Comparison of ENCODE assay signal across 8 cellular contexts in the genomic region with DNA sequence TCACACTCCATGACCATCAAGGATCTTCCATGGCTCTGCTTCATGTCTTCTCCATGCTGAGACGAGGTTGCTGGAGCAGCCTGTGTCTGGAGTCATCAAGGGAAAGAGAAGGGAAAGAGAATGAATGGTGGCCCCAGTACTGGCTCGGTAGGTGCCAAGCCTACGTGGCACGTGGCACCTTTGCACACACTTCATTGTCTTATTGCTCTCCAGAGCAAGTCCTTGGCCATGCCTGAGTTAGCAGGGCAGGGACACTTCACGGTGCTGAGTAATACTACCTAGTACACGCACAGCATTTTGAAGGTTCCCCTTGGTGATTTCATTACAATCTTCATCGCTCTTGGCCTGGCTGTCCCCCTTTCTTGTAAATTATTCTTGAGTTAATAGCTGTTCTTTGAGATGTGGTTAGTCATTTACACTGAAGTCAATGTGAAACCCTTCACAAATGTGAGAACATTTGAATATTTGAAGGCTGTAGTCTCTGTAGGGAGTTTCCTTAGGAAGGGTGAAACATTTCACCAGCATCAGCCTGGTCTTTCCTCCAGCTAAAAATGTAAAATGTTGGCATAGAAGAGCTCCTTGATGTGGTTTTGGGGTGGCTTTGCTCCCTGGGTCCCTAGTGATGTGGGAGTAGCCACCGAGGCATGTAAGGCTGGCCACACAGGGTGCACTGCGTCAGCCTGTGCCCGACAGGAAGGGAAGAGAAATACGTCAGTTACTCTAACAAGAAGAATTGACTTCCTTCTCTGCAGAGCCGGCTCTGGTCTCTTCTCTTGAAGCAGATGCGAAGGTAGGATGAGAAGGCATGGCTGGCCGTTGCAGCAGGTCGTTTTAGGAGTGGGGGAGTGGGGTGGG. TPM values are rescaled to one million over a fixed set of nuclear protein-coding genes. Genes with fewer than 3 reads are reported as not detected.
A peak's percentile ranks its signal among the peaks of the same experiment; 100 is the strongest.
DNase-seq lines count a peak whose midpoint lies in the region; ATAC-seq, FAIRE-seq and TF ChIP-seq lines count a peak whose summit lies in the region.

A gene with protein sequence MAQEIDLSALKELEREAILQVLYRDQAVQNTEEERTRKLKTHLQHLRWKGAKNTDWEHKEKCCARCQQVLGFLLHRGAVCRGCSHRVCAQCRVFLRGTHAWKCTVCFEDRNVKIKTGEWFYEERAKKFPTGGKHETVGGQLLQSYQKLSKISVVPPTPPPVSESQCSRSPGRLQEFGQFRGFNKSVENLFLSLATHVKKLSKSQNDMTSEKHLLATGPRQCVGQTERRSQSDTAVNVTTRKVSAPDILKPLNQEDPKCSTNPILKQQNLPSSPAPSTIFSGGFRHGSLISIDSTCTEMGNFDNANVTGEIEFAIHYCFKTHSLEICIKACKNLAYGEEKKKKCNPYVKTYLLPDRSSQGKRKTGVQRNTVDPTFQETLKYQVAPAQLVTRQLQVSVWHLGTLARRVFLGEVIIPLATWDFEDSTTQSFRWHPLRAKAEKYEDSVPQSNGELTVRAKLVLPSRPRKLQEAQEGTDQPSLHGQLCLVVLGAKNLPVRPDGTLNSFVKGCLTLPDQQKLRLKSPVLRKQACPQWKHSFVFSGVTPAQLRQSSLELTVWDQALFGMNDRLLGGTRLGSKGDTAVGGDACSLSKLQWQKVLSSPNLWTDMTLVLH (plus strand): TSS at position 766 of the 855 bp plus-strand sequence. CDS start 13,215 bp downstream, outside the sequence.

- TF ChIP-seq CTCF in fibroblast of mammary gland (conservative IDR thresholded peaks at IDR 0.05; ENCODE audit: control insufficient read depth, insufficient read depth, low read depth, low read length) (no peak), D721Med (IDR thresholded peaks at IDR 0.05; ENCODE audit: insufficient read depth, missing control alignments) (no peak)

- no peak for TF ChIP-seq POLR2A in GM12891 (IDR thresholded peaks at IDR 0.05; ENCODE audit: low read depth, low read length)

- peak within 1 kb of the TSS; percentile 71 for H3K4me2 ChIP-seq in skeletal muscle satellite cell (ENCODE audit: low read length)

- H3K4me1 ChIP-seq in skeletal muscle satellite cell (ENCODE audit: control insufficient read depth, insufficient read depth, low read length): peaks cover 28% of the 10 kb centered on the region

- peak within 1 kb of the TSS; percentile 66 for H3K9ac ChIP-seq in skeletal muscle satellite cell (ENCODE audit: low read depth, low read length)

- H3K27me3 ChIP-seq in skeletal muscle satellite cell (ENCODE audit: control insufficient read depth, insufficient read depth, low read length): no peaks in the 10 kb centered on the region

- H3K9me3 ChIP-seq in skeletal muscle satellite cell (replicated peaks; ENCODE audit: low read length): no peaks in the 10 kb centered on the region

- H3K4me3 ChIP-seq in fibroblast of mammary gland (ENCODE audit: control insufficient read depth, low read depth, low read length) (no peak within 1 kb of the TSS), skeletal muscle satellite cell (ENCODE audit: low read length) (peak within 1 kb of the TSS; percentile 19)

- peak; percentile 87 for FAIRE-seq in GM12891 (lab: Jason Lieb, UNC)
- no peak for FAIRE-seq in D721Med (lab: Jason Lieb, UNC)

- no peak for DNase-seq in GM12891 (ENCODE audit: insufficient read length, low spot score)
- DNase-seq in NCI-H2029 treated with DMSO at 0.1 percent for 48 hours (lab: John Stamatoyannopoulos, UW): peak; percentile 74
- DNase-seq in activated CD8-positive, alpha-beta memory T cell treated with anti-CD3 and anti-CD28 coated beads for 48 hours (ENCODE audit: low read depth in 2 of 3, low spot score in 2 of 3): peak; percentile 42 to 74 (median 71)
- DNase-seq in fibroblast of mammary gland (ENCODE audit: low read depth): peak; percentile 58
- DNase-seq in NCI-H2227 treated with DMSO at 0.1 percent for 48 hours (lab: John Stamatoyannopoulos, UW): no peak
- DNase-seq in D721Med (ENCODE audit: insufficient read length, low spot score): no peak

- peak; percentile 58 for ATAC-seq in HG02571 (IDR thresholded peaks at IDR 0.05; ENCODE audit: unreplicated experiment)

- no peaks in the 10 kb centered on the region for H3K36me3 ChIP-seq in skeletal muscle satellite cell (ENCODE audit: insufficient read depth, low read length)

TF ChIP-seq in GM12891, 5 proteins besides CTCF, POLR2A, EP300 and RAD21:
- TF ChIP-seq TAF1 (IDR thresholded peaks at IDR 0.05; ENCODE audit: low read depth, low read length) (peak; percentile 69; the same call in 1 of the 2 replicates), SPI1 (IDR thresholded peaks at IDR 0.05; ENCODE audit: low read depth, low read length) (peak; percentile 68), POU2F2 (IDR thresholded peaks at IDR 0.05; ENCODE audit: low read depth, low read length) (no peak), POLR2AphosphoS5 (IDR thresholded peaks at IDR 0.05; ENCODE audit: low read depth, low read length) (peak; percentile 26; the same call in 1 of the 2 replicates), PAX5 (IDR thresholded peaks at IDR 0.05; ENCODE audit: insufficient read depth, low read length, severe bottlenecking) (peak; percentile 91)
TF ChIP-seq in GM12891: peak in this region for 4.

RNA-seq across cellular contexts. Expression of the gene that starts here (rescaled TPM):
- polyA plus RNA-seq in GM12891 (2012; ENCODE audit: low read depth, missing spikeins): 2.1 TPM
- total RNA-seq in skeletal muscle satellite cell (2012; rRNA removed): 3.0 and 4.2 TPM in 2 replicates

Comparison
In these comparisons a context has a peak if more than half of its experiments do, and no peak if none do; other contexts are left out.
1. DNase-seq: peak in NCI-H2029 treated with DMSO at 0.1 percent for 48 hours (single experiment), activated CD8-positive, alpha-beta memory T cell treated with anti-CD3 and anti-CD28 coated beads for 48 hours (3 of 3) and fibroblast of mammary gland (single experiment); none in GM12891 (single experiment), NCI-H2227 treated with DMSO at 0.1 percent for 48 hours (single experiment) and D721Med (single experiment).